In genomic region chr15:50744601-50745000, GRCh38 we compare ENCODE assay signal across 1 cellular context.
TF ChIP-seq lines count a peak whose summit lies in the region.

No MANE protein-coding gene starts in this region.

TF ChIP-seq in endothelial cell of umbilical vein, 7 proteins besides CTCF, POLR2A, EP300 and RAD21:
- TF ChIP-seq FOS (IDR thresholded peaks at IDR 0.05; ENCODE audit: borderline replicate concordance, insufficient read depth, low read length) = no peak
- TF ChIP-seq JUN (IDR thresholded peaks at IDR 0.05; ENCODE audit: borderline replicate concordance, insufficient read depth, insufficient read length, low read depth) = no peak
- no peak for TF ChIP-seq GATA2 (IDR thresholded peaks at IDR 0.05; ENCODE audit: insufficient read depth, insufficient read length, low read depth, low read length)
- TF ChIP-seq EZH2 (IDR thresholded peaks at IDR 0.05; ENCODE audit: borderline replicate concordance, low read depth, low read length, severe bottlenecking) = no peak
- TF ChIP-seq POLR2AphosphoS5 (IDR thresholded peaks at IDR 0.05; ENCODE audit: insufficient read depth, low read depth, low read length) = no peak
- no peak for TF ChIP-seq MYC (IDR thresholded peaks at IDR 0.05; ENCODE audit: low read depth, low read length)
- TF ChIP-seq MAX (IDR thresholded peaks at IDR 0.05; ENCODE audit: insufficient read depth, insufficient read length) = no peak
TF ChIP-seq in endothelial cell of umbilical vein: peak in this region for 0.
